8 cellular contexts compared by ENCODE assay signal in the genomic region with DNA sequence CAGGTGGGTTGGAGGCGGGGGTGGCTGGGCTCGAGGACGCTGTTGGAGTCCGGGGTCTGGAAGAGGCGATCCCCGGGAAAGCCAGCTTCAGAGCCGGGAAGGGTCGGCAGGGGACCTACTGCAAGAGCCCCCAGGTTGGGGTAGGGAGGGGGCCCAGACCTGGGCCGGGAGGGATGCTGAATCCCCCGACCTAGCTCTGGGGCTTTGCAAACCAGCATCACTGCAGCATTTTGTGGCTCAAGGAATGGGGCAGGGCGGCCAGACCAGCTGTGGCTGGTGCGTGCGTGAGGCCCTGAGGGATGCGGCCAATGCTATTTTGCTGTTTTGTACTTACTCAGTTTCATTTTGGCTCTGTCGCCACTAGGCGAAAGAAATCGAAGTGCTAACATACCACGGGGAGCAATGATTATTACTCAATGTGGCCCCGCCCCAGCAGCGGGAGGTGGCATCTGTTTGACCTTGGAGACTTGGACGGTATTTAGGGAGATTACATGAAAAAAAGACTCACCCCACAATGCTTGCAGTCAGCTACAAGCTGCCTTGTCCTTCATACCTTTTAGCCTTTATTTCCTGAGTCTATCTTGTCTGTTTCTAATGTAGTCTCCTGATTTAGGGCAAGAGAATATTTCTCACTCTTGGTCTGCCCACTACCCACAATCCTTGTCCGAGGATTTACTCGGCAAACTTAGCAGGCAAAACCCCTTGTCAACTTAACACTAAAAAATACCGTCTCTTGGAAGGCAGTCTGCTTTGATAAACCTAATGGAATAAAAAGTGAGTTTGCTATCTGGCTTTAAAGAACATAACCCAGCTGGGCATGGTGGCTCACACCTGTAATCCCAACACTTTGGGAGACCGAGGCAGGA. TPM values are rescaled to one million over a fixed set of nuclear protein-coding genes. Genes with fewer than 3 reads are reported as not detected.
DNase-seq lines count a peak whose midpoint lies in the region; ATAC-seq, FAIRE-seq and TF ChIP-seq lines count a peak whose summit lies in the region.

No MANE protein-coding gene starts in this region.

- no peak for TF ChIP-seq RAD21 in HepG2 (CRISPR knock-in tag; IDR thresholded peaks at IDR 0.05)

- BruUV-seq in HepG2 (replicated peaks; lab: Mats Ljungman, UMichigan): TSS peak; percentile 76

- intact Hi-C loops in colonic mucosa (cut with DNase I) (loop anchor here (2.0 kb wide), 1 partner anchor 40 kb away; the partner anchor contains the start of gene YWHAG), HepG2 (cut with micrococcal nuclease; ENCODE audit: unreplicated experiment) (loop anchor here (1.0 kb wide), 2 partner anchors 41 to 65 kb away; no protein-coding TSS in a partner anchor)

- H3K36me3 ChIP-seq in colonic mucosa: no peaks in the 10 kb centered on the region
- no peaks in the 10 kb centered on the region for H3K36me3 ChIP-seq in HepG2 (replicated peaks in 1 of 2; ENCODE audit: control insufficient read depth in 1 of 2, insufficient read depth in 2 of 2, low read length in 2 of 2)

- H3K9ac ChIP-seq in colonic mucosa (ENCODE audit: low read depth in 2 of 2, low read length in 2 of 2) (peak overlapping the region; percentile 86 to 88), HepG2 (ENCODE audit: insufficient read depth, low read depth, low read length) (peak overlapping the region; percentile 62)

- peak overlapping the region; percentile 96 for H3K4me2 ChIP-seq in HepG2 (ENCODE audit: low read depth, low read length)

- no peaks in the 10 kb centered on the region for H3K9me3 ChIP-seq in colonic mucosa
- no peaks in the 10 kb centered on the region for H3K9me3 ChIP-seq in HepG2 (ENCODE audit: low read length)

- peak overlapping the region; percentile 78 for H3K4me3 ChIP-seq in colonic mucosa
- H3K4me3 ChIP-seq in HepG2 (replicated peaks in 1 of 3; ENCODE audit: insufficient read depth in 1 of 3, low read depth in 2 of 3, low read length in 3 of 3): peak overlapping the region; percentile 58 to 86 (median 61)

- POLR2A ChIA-PET in HepG2 (lab: Yijun Ruan, JAX): interaction anchor here (0.6 to 3.4 kb wide), 10 partner anchors 9 to 90 kb away, joined by 3 to 19 read pairs (median 7); partner anchors contain the start of genes HSPB1 and YWHAG

- no peaks in the 10 kb centered on the region for H4K20me1 ChIP-seq in HepG2 (ENCODE audit: insufficient read depth, low read length)

- CTCF ChIA-PET in HepG2 (lab: Yijun Ruan, JAX; ENCODE audit: low intra/inter-chr PET ratio, low total read pairs): interaction anchor here (1.4 kb wide), 1 partner anchor 117 kb away, joined by 3 read pairs; the partner anchor contains the start of gene SRRM3

- H3K4me1 ChIP-seq in colonic mucosa: no peaks in the 10 kb centered on the region
- H3K4me1 ChIP-seq in HepG2 (ENCODE audit: insufficient read depth, low read length): peaks cover 32% of the 10 kb centered on the region

- 1% methylated on average over 16 of the region's 25 CpGs for WGBS in HepG2 (ENCODE audit: low lambda C conversion rate)

- H3K79me2 ChIP-seq in HepG2 (ENCODE audit: insufficient read depth, low read length): peaks cover 4% of the 10 kb centered on the region

- DNase-seq in AML-193 (lab: John Stamatoyannopoulos, UW): peak; percentile 83
- peak; percentile 63 for DNase-seq in NCI-H2227 treated with DMSO at 0.1 percent for 48 hours (lab: John Stamatoyannopoulos, UW)
- DNase-seq in activated CD4-positive, alpha-beta T cell treated with anti-CD3 and anti-CD28 coated beads for 24 hours (ENCODE audit: low read depth in 2 of 2): peak; percentile 34 to 42
- peak; percentile 89 for DNase-seq in colonic mucosa
- DNase-seq in HepG2 (ENCODE audit: low spot score): peak; percentile 84
- peak in 2 of 3 experiments; percentile 13 to 41 for DNase-seq in stimulated activated CD4-positive, alpha-beta T cell treated with anti-CD3 and anti-CD28 coated beads, TNF-alpha, amount 100 ng/mL, for 4 hours (ENCODE audit: low read depth in 3 of 3)

- ATAC-seq in GM18868 (IDR thresholded peaks at IDR 0.05; ENCODE audit: unreplicated experiment) (peak; percentile 44), HG03095 (IDR thresholded peaks at IDR 0.05; ENCODE audit: unreplicated experiment) (peak; percentile 42), HepG2 (peak; percentile 71)

- TF ChIP-seq POLR2A in HepG2 (IDR thresholded peaks at IDR 0.05; ENCODE audit: insufficient read depth in 1 of 2, low read depth in 2 of 2, low read length in 2 of 2): 0 out of 4 replicates have a peak, but pooled peaks of 1 of the 2 experiments have one; percentile 39

- no peak overlapping the region for H2AFZ ChIP-seq in HepG2 (ENCODE audit: low read length)

- 0 out of 4 replicates have a peak, but pooled peaks of 1 of the 2 experiments have one; percentile 42 for TF ChIP-seq EP300 in HepG2 (IDR thresholded peaks at IDR 0.05; ENCODE audit: low read depth in 2 of 2, low read length in 2 of 2)
- no peak for TF ChIP-seq EP300 in HepG2 (CRISPR knock-in tag; IDR thresholded peaks at IDR 0.05; ENCODE audit: borderline replicate concordance)

- FAIRE-seq in HepG2 (lab: Jason Lieb, UNC): peak; percentile 80

- H3K27ac ChIP-seq in colonic mucosa: peak overlapping the region; percentile 99
- H3K27ac ChIP-seq in HepG2 (ENCODE audit: extremely low read length, insufficient read depth, low read length): peak overlapping the region; percentile 73

- TF ChIP-seq CTCF in colonic mucosa (IDR thresholded peaks at IDR 0.05) (peak; percentile 26), HepG2 (CRISPR knock-in tag; IDR thresholded peaks at IDR 0.05) (peak; percentile 40)

- H3K27me3 ChIP-seq in colonic mucosa: no peaks in the 10 kb centered on the region
- H3K27me3 ChIP-seq in HepG2 (ENCODE audit: control insufficient read depth in 1 of 2, insufficient read depth in 2 of 2, low read length in 2 of 2): no peaks in the 10 kb centered on the region; a peak in 1 of 5 replicates

- in situ Hi-C loops in HepG2 (cut with HindIII; ENCODE audit: extremely low pct_ligation_motif_present, low pct_unique_long_range_greater_than_20kb): loop anchor here (5.0 kb wide), 1 partner anchor 36 kb away; no protein-coding TSS in a partner anchor

TF ChIP-seq in HepG2, 621 proteins besides CTCF, POLR2A, EP300 and RAD21 (continues in another document):
- no peak for TF ChIP-seq ZNF501 (CRISPR knock-in tag; IDR thresholded peaks at IDR 0.05)
- TF ChIP-seq ZNF317 (CRISPR knock-in tag; IDR thresholded peaks at IDR 0.05): no peak; the same call in 1 of the 2 replicates
- TF ChIP-seq NFE2L2 (IDR thresholded peaks at IDR 0.05; ENCODE audit: low read length): no peak
- TF ChIP-seq XRCC5 (optimal IDR thresholded peaks at IDR 0.05; ENCODE audit: low read length): no peak

RNA-seq across cellular contexts. Expression of gene HSPB1, which starts 16.2 kb away (rescaled TPM):
- total RNA-seq in colonic mucosa (100 to 1,000 TPM; 539 to 844 TPM), HepG2 (2016; rRNA removed; fragmentation: Illumina TruSeq; extraction: Trizol) (21.0 and 22.7 TPM in 2 replicates)
- total RNA-seq in HepG2 (2016; cell fraction: cytosol; rRNA removed; fragmentation: Illumina TruSeq; extraction: Trizol; ENCODE audit: low read depth): 28.6 and 37.9 TPM in 2 replicates
- total RNA-seq in HepG2 (2016; cell fraction: insoluble cytoplasmic fraction; rRNA removed; fragmentation: Illumina TruSeq; extraction: Trizol): 19.5 and 23.3 TPM in 2 replicates
- 23.9 and 34.4 TPM in 2 replicates for total RNA-seq in HepG2 (2016; cell fraction: membrane; rRNA removed; fragmentation: Illumina TruSeq; extraction: Trizol)
- 7.9 and 12.0 TPM in 2 replicates for total RNA-seq in HepG2 (2016; cell fraction: nucleus; rRNA removed; fragmentation: Illumina TruSeq; extraction: Trizol)
- 38.6 and 58.7 TPM in 2 replicates for polyA plus RNA-seq in HepG2 (2011; rRNA removed)
- 27.4 and 50.9 TPM in 2 replicates for polyA plus RNA-seq in HepG2 (2011; cell fraction: cytosol; rRNA removed)
- polyA plus RNA-seq in HepG2 (2011; cell fraction: nucleus; rRNA removed): 34.0 and 48.4 TPM in 2 replicates
- 35.1 and 96.6 TPM in 2 replicates for polyA plus RNA-seq in HepG2 (2012)
- polyA plus RNA-seq in HepG2 (2016; cell fraction: cytosol; fragmentation: Illumina TruSeq; extraction: Trizol; ENCODE audit: low read depth): 146 and 151 TPM in 2 replicates
- 58.6 and 80.2 TPM in 2 replicates for polyA plus RNA-seq in HepG2 (2016; cell fraction: insoluble cytoplasmic fraction; fragmentation: Illumina TruSeq; extraction: Trizol; ENCODE audit: low read depth)
- polyA plus RNA-seq in HepG2 (2016; cell fraction: membrane; fragmentation: Illumina TruSeq; extraction: Trizol; ENCODE audit: low read depth): 115 and 119 TPM in 2 replicates
- 42.2 and 50.9 TPM in 2 replicates for polyA plus RNA-seq in HepG2 (2016; cell fraction: nucleus; fragmentation: Illumina TruSeq; extraction: Trizol; ENCODE audit: insufficient read depth, low read depth)
- polyA minus RNA-seq in HepG2 (2011; rRNA and poly(A)+ RNA removed; ENCODE audit: low replicate concordance): 27.1 and 53.9 TPM in 2 replicates
- 26.1 and 27.0 TPM in 2 replicates for polyA minus RNA-seq in HepG2 (2011; cell fraction: cytosol; rRNA and poly(A)+ RNA removed)
- polyA minus RNA-seq in HepG2 (2011; cell fraction: nucleus; rRNA and poly(A)+ RNA removed): 5.0 and 5.2 TPM in 2 replicates

RNA-seq across cellular contexts. Expression of gene YWHAG, which starts 40.1 kb away (rescaled TPM):
- 100 to 1,000 TPM; 104 to 121 TPM for total RNA-seq in colonic mucosa
- total RNA-seq in HepG2 (2016; rRNA removed; fragmentation: Illumina TruSeq; extraction: Trizol): 67.5 and 93.7 TPM in 2 replicates
- 7.9 and 9.3 TPM in 2 replicates for total RNA-seq in HepG2 (2016; cell fraction: cytosol; rRNA removed; fragmentation: Illumina TruSeq; extraction: Trizol; ENCODE audit: low read depth)
- total RNA-seq in HepG2 (2016; cell fraction: insoluble cytoplasmic fraction; rRNA removed; fragmentation: Illumina TruSeq; extraction: Trizol): 72.6 and 87.9 TPM in 2 replicates
- 43.2 and 47.4 TPM in 2 replicates for total RNA-seq in HepG2 (2016; cell fraction: membrane; rRNA removed; fragmentation: Illumina TruSeq; extraction: Trizol)
- 40.4 and 44.1 TPM in 2 replicates for total RNA-seq in HepG2 (2016; cell fraction: nucleus; rRNA removed; fragmentation: Illumina TruSeq; extraction: Trizol)
- polyA plus RNA-seq in HepG2 (2011; rRNA removed): 36.7 and 36.9 TPM in 2 replicates
- polyA plus RNA-seq in HepG2 (2011; cell fraction: cytosol; rRNA removed): 18.0 and 24.8 TPM in 2 replicates
- 23.3 and 26.1 TPM in 2 replicates for polyA plus RNA-seq in HepG2 (2011; cell fraction: nucleus; rRNA removed)
- polyA plus RNA-seq in HepG2 (2012): 82.2 and 83.9 TPM in 2 replicates
- polyA plus RNA-seq in HepG2 (2016; cell fraction: cytosol; fragmentation: Illumina TruSeq; extraction: Trizol; ENCODE audit: low read depth): 5.9 and 6.1 TPM in 2 replicates
- polyA plus RNA-seq in HepG2 (2016; cell fraction: insoluble cytoplasmic fraction; fragmentation: Illumina TruSeq; extraction: Trizol; ENCODE audit: low read depth): 125 and 130 TPM in 2 replicates
- polyA plus RNA-seq in HepG2 (2016; cell fraction: membrane; fragmentation: Illumina TruSeq; extraction: Trizol; ENCODE audit: low read depth): 21.8 and 25.4 TPM in 2 replicates
- 69.2 and 70.0 TPM in 2 replicates for polyA plus RNA-seq in HepG2 (2016; cell fraction: nucleus; fragmentation: Illumina TruSeq; extraction: Trizol; ENCODE audit: insufficient read depth, low read depth)
- 56.5 and 77.8 TPM in 2 replicates for polyA minus RNA-seq in HepG2 (2011; rRNA and poly(A)+ RNA removed; ENCODE audit: low replicate concordance)
- 55.6 and 57.6 TPM in 2 replicates for polyA minus RNA-seq in HepG2 (2011; cell fraction: cytosol; rRNA and poly(A)+ RNA removed)
- polyA minus RNA-seq in HepG2 (2011; cell fraction: nucleus; rRNA and poly(A)+ RNA removed): 27.9 and 31.8 TPM in 2 replicates

Comparison
In these comparisons a context has a peak if more than half of its experiments do, and no peak if none do; other contexts are left out.
1. Peak in every context shown above with its lines: DNase-seq, ATAC-seq, H3K4me3 ChIP-seq and H3K27ac ChIP-seq.
2. DNase-seq: peak in every context shown above with its lines; median percentile 89 in colonic mucosa; 84 in HepG2; 83 in AML-193; 63 in NCI-H2227 treated with DMSO at 0.1 percent for 48 hours; 38 in activated CD4-positive, alpha-beta T cell treated with anti-CD3 and anti-CD28 coated beads for 24 hours; 27 in stimulated activated CD4-positive, alpha-beta T cell treated with anti-CD3 and anti-CD28 coated beads, TNF-alpha, amount 100 ng/mL, for 4 hours.
3. RNA of gene HSPB1, which starts 16.2 kb away (total RNA-seq): 539 to 844 TPM in colonic mucosa; 7.9 to 37.9 TPM in HepG2; every median in the first group is over 10 times any median in the second.